In genomic region chr19:49667473-49667872, GRCh38 we compare ENCODE assay signal across 14 cellular contexts. TPM values are rescaled to one million over a fixed set of nuclear protein-coding genes. Genes with fewer than 3 reads are reported as not detected.
DNase-seq lines count a peak whose midpoint lies in the region; ATAC-seq and TF ChIP-seq lines count a peak whose summit lies in the region.
"Had no signal": no experiment of that assay in that cellular context is flagged by ENCODE, and none has a peak within 500 bp of the region (broad histone marks: within the 10 kb centered on the region; RNA-seq: fewer than 3 reads in every experiment).

No MANE protein-coding gene starts in this region.

- WGBS in endodermal cell (ENCODE audit: insufficient coverage in 1 of 2, insufficient read length in 1 of 2), 2 experiments = 80 to 90% methylated on average over 1 to 2 of the region's 2 CpGs

- H3K27ac ChIP-seq in RWPE2 (ENCODE audit: poor library complexity, severe bottlenecking) = peak overlapping the region; percentile 83
- no peak overlapping the region for H3K27ac ChIP-seq in endodermal cell (ENCODE audit: low read depth, low read length)
- H3K27ac ChIP-seq: foreskin keratinocyte, right atrium auricular region had no signal

- H3K27ac Mint-ChIP-seq in stimulated activated naive CD8-positive, alpha-beta T cell treated with anti-CD3 and anti-CD28 coated beads, Interleukin-15, Interleukin-2, amounts not matched to agents 100 ng/mL and 50 ng/mL, for 24 hours = peak overlapping the region; percentile 93
- peak overlapping the region; percentile 64 for H3K27ac Mint-ChIP-seq in endodermal cell
- H3K27ac Mint-ChIP-seq in type B pancreatic cell = peak overlapping the region; percentile 97

- H3K9ac ChIP-seq in endodermal cell (ENCODE audit: extremely low read depth, low read length, poor library complexity, severe bottlenecking) = no peak overlapping the region

- H3K27me3 ChIP-seq in RWPE2 (ENCODE audit: insufficient read depth, poor library complexity, severe bottlenecking) (no peaks in the 10 kb centered on the region), endodermal cell (ENCODE audit: control insufficient read depth, insufficient read depth, low read length, poor library complexity, severe bottlenecking) (no peaks in the 10 kb centered on the region)
- H3K27me3 ChIP-seq: foreskin keratinocyte, right atrium auricular region had no signal

- peaks cover 46% of the 10 kb centered on the region for H3K4me1 Mint-ChIP-seq in stimulated activated naive CD8-positive, alpha-beta T cell treated with anti-CD3 and anti-CD28 coated beads, Interleukin-15, Interleukin-2, amounts not matched to agents 100 ng/mL and 50 ng/mL, for 24 hours (ENCODE audit: low read depth)
- H3K4me1 Mint-ChIP-seq in endodermal cell (peaks cover 23% of the 10 kb centered on the region), type B pancreatic cell (ENCODE audit: unreplicated experiment) (peaks cover 30% of the 10 kb centered on the region)

- H3K36me3 ChIP-seq in RWPE2 (ENCODE audit: low read depth) (peaks cover 15% of the 10 kb centered on the region), endodermal cell (ENCODE audit: control insufficient read depth, insufficient read depth, low read length) (peaks cover 35% of the 10 kb centered on the region)

- peak overlapping the region; percentile 97 for H3K4me3 Mint-ChIP-seq in stimulated activated naive CD8-positive, alpha-beta T cell treated with anti-CD3 and anti-CD28 coated beads, Interleukin-15, Interleukin-2, amounts not matched to agents 100 ng/mL and 50 ng/mL, for 24 hours
- H3K4me3 Mint-ChIP-seq in endodermal cell = peak overlapping the region; percentile 93
- H3K4me3 Mint-ChIP-seq in type B pancreatic cell = peak overlapping the region; percentile 99

- H3K9me3 ChIP-seq in RWPE2 (ENCODE audit: severe bottlenecking) (no peaks in the 10 kb centered on the region), endodermal cell (ENCODE audit: control insufficient read depth, low read length) (no peaks in the 10 kb centered on the region)
- H3K9me3 ChIP-seq: right atrium auricular region had no signal

- no peak for ATAC-seq in stimulated activated naive CD8-positive, alpha-beta T cell treated with anti-CD3 and anti-CD28 coated beads, Interleukin-15, Interleukin-2, amounts not matched to agents 100 U/mL and 50 U/mL, for 24 hours
- no peak for ATAC-seq in RWPE2 (ENCODE audit: low read depth)
- ATAC-seq in HG03175 (IDR thresholded peaks at IDR 0.05; ENCODE audit: unreplicated experiment) = no peak
- ATAC-seq: foreskin keratinocyte had no signal

- no peak overlapping the region for H3K4me3 ChIP-seq in RWPE2 (ENCODE audit: severe bottlenecking)
- peak overlapping the region; percentile 90 for H3K4me3 ChIP-seq in endodermal cell (ENCODE audit: low read length)
- H3K4me3 ChIP-seq: right atrium auricular region had no signal

- DNase-seq in stimulated activated naive CD8-positive, alpha-beta T cell treated with anti-CD3 and anti-CD28 coated beads, Interleukin-15, Interleukin-2, amounts not matched to agents 100 U/mL and 50 U/mL, for 24 hours = no peak
- no peak for DNase-seq in RWPE2 (ENCODE audit: low spot score)
- DNase-seq in endodermal cell = no peak
- DNase-seq in type B pancreatic cell (ENCODE audit: extremely low spot score, unreplicated experiment) = no peak
- DNase-seq in head of caudate nucleus = no peak
- DNase-seq in glomerular visceral epithelial cell (ENCODE audit: extremely low spot score) = no peak
- DNase-seq: activated CD4-positive, alpha-beta T cell treated with anti-CD3 and anti-CD28 coated beads, Interleukin-2, amount 50 U/mL, for 48 hours; anterior cingulate cortex; foreskin keratinocyte; NCI-H2081; NK-92 treated with Interleukin-12 subunit alpha and Interleukin-12 subunit beta, amount 100 ng/mL, for 24 hours had no signal

- H3K36me3 Mint-ChIP-seq in stimulated activated naive CD8-positive, alpha-beta T cell treated with anti-CD3 and anti-CD28 coated beads, Interleukin-15, Interleukin-2, amounts not matched to agents 100 ng/mL and 50 ng/mL, for 24 hours (ENCODE audit: low read depth) = peaks cover 22% of the 10 kb centered on the region
- peaks cover 31% of the 10 kb centered on the region for H3K36me3 Mint-ChIP-seq in endodermal cell (ENCODE audit: low read depth)
- peaks cover 4% of the 10 kb centered on the region for H3K36me3 Mint-ChIP-seq in type B pancreatic cell

- intact Hi-C loops in head of caudate nucleus (cut with DNase I) = loop anchor here (10.0 kb wide), 1 partner anchor 73 kb away; the partner anchor contains the start of gene PRR12

- no peaks in the 10 kb centered on the region for H3K9me3 Mint-ChIP-seq in stimulated activated naive CD8-positive, alpha-beta T cell treated with anti-CD3 and anti-CD28 coated beads, Interleukin-15, Interleukin-2, amounts not matched to agents 100 ng/mL and 50 ng/mL, for 24 hours
- H3K9me3 Mint-ChIP-seq in endodermal cell (no peaks in the 10 kb centered on the region), type B pancreatic cell (no peaks in the 10 kb centered on the region)

- H3K27me3 Mint-ChIP-seq in stimulated activated naive CD8-positive, alpha-beta T cell treated with anti-CD3 and anti-CD28 coated beads, Interleukin-15, Interleukin-2, amounts not matched to agents 100 ng/mL and 50 ng/mL, for 24 hours = no peaks in the 10 kb centered on the region
- H3K27me3 Mint-ChIP-seq in endodermal cell (ENCODE audit: insufficient read depth) (no peaks in the 10 kb centered on the region), type B pancreatic cell (no peaks in the 10 kb centered on the region)

- no peaks in the 10 kb centered on the region for H3K4me1 ChIP-seq in RWPE2 (ENCODE audit: insufficient read depth, poor library complexity, severe bottlenecking)
- no peaks in the 10 kb centered on the region for H3K4me1 ChIP-seq in endodermal cell (ENCODE audit: control insufficient read depth, insufficient read depth, low read length)
- H3K4me1 ChIP-seq: foreskin keratinocyte had no signal

- TF ChIP-seq CTCF in RWPE2 (IDR thresholded peaks at IDR 0.05; ENCODE audit: poor library complexity, severe bottlenecking) (no peak), endodermal cell (conservative IDR thresholded peaks at IDR 0.05) (no peak), type B pancreatic cell (conservative IDR thresholded peaks at IDR 0.05) (no peak)

RNA-seq across cellular contexts. Expression of gene BCL2L12, which starts 1.7 kb away (rescaled TPM):
- total RNA-seq in endodermal cell (100 to 1,000 TPM in 1 of 2 donors, 10 to 100 TPM in 1; 91.8 to 101 TPM), type B pancreatic cell (ENCODE audit: low replicate concordance) (40.8 and 49.2 TPM in 2 replicates)
- polyA plus RNA-seq in endodermal cell (2013, experiment 1 of 2) = 81.0 TPM
- polyA plus RNA-seq in endodermal cell (2013, experiment 2 of 2) = 68.6 TPM

RNA-seq across cellular contexts. Expression of gene IRF3, which starts 1.8 kb away (rescaled TPM):
- 100 to 1,000 TPM; 127 to 128 TPM for total RNA-seq in endodermal cell
- 58.7 TPM for polyA plus RNA-seq in endodermal cell (2013, experiment 1 of 2)
- 66.6 TPM for polyA plus RNA-seq in endodermal cell (2013, experiment 2 of 2)
- 81.4 and 86.6 TPM in 2 replicates for total RNA-seq in type B pancreatic cell (ENCODE audit: low replicate concordance)

RNA-seq across cellular contexts. Expression of gene PRMT1, which starts 9.6 kb away (rescaled TPM):
- 100 to 1,000 TPM; 343 to 362 TPM for total RNA-seq in endodermal cell
- polyA plus RNA-seq in endodermal cell (2013, experiment 1 of 2) = 417 TPM
- 408 TPM for polyA plus RNA-seq in endodermal cell (2013, experiment 2 of 2)
- 131 and 195 TPM in 2 replicates for total RNA-seq in type B pancreatic cell (ENCODE audit: low replicate concordance)

RNA-seq across cellular contexts. Expression of gene ADM5, which starts 21.9 kb away (rescaled TPM):
- 1 to 10 TPM; 4.6 to 7.7 TPM for total RNA-seq in endodermal cell
- 5.1 TPM for polyA plus RNA-seq in endodermal cell (2013, experiment 1 of 2)
- 6.1 TPM for polyA plus RNA-seq in endodermal cell (2013, experiment 2 of 2)
- 1.7 and 3.2 TPM in 2 replicates for total RNA-seq in type B pancreatic cell (ENCODE audit: low replicate concordance)

RNA-seq across cellular contexts. Expression of gene CPT1C, which starts 23.4 kb away (rescaled TPM):
- total RNA-seq in endodermal cell (10 to 100 TPM; 41.4 to 59.7 TPM), type B pancreatic cell (ENCODE audit: low replicate concordance) (7.8 and 65.0 TPM in 2 replicates)
- polyA plus RNA-seq in endodermal cell (2013, experiment 1 of 2) = 62.0 TPM
- polyA plus RNA-seq in endodermal cell (2013, experiment 2 of 2) = 60.2 TPM
